ENCODE assay signal across 9 cellular contexts in genomic region chr1:41917835-41918449, GRCh38. TPM values are rescaled to one million over a fixed set of nuclear protein-coding genes. Genes with fewer than 3 reads are reported as not detected.
DNase-seq lines count a peak whose midpoint lies in the region; ATAC-seq, FAIRE-seq and TF ChIP-seq lines count a peak whose summit lies in the region.
"Had no signal": no experiment of that assay in that cellular context is flagged by ENCODE, and none has a peak within 500 bp of the region (broad histone marks: within the 10 kb centered on the region; RNA-seq: fewer than 3 reads in every experiment).

No MANE protein-coding gene starts in this region.

- no peak overlapping the region for H3K56ac ChIP-seq in H1 (replicated peaks; ENCODE audit: insufficient read length, low read depth, low read length)

- peak overlapping the region; percentile 86 for H3K27ac Mint-ChIP-seq in activated CD4-positive, alpha-beta memory T cell treated with anti-CD3 and anti-CD28 coated beads for 36 hours
- peak overlapping the region; percentile 55 for H3K27ac Mint-ChIP-seq in mesothelial cell of epicardium

- DNase-seq in DMS114 treated with DMSO at 0.1 percent for 48 hours (lab: John Stamatoyannopoulos, UW; ENCODE audit: unreplicated experiment) (peak; percentile 11), NCI-H1092 treated with DMSO at 0.1 percent for 48 hours (lab: John Stamatoyannopoulos, UW) (peak; percentile 72), H1 (ENCODE audit: low read depth in 1 of 2, low spot score in 2 of 2) (peak in 1 of 2 experiments; percentile 73), mesothelial cell of epicardium (ENCODE audit: low spot score in 2 of 2, unreplicated experiment in 2 of 2) (peak in 1 of 2 experiments; percentile 46), substantia nigra (lab: John Stamatoyannopoulos, UW) (peak in 27 of 49 donors; percentile 15 to 76 (median 36)), SKM-1 (lab: John Stamatoyannopoulos, UW; ENCODE audit: unreplicated experiment) (no peak)
- DNase-seq in activated CD4-positive, alpha-beta memory T cell treated with anti-CD3 and anti-CD28 coated beads for 36 hours: peak; percentile 56

- POLR2A ChIA-PET in activated CD4-positive, alpha-beta memory T cell treated with anti-CD3 and anti-CD28 coated beads for 36 hours (lab: Charles Lee): interaction anchor here (0.5 to 3.0 kb wide), 3 partner anchors 16 to 102 kb away, joined by 3 to 15 read pairs (median 4); no protein-coding TSS in a partner anchor
- POLR2A ChIA-PET in H1 (lab: Charles Lee; ENCODE audit: partially characterized antibody): no interaction called here

- H3K18ac ChIP-seq in H1 (ENCODE audit: extremely low read depth, low read length): no peak overlapping the region

- H3K23ac ChIP-seq in H1 (ENCODE audit: insufficient read length): no peak overlapping the region

- TF ChIP-seq CTCF in H1 (IDR thresholded peaks at IDR 0.05; ENCODE audit: control extremely low read depth in 1 of 3, insufficient read depth in 1 of 3, low read depth in 1 of 3, low read length in 3 of 3) (no peak), mesothelial cell of epicardium (IDR thresholded peaks at IDR 0.05; ENCODE audit: unreplicated experiment) (no peak)

- peak overlapping the region; percentile 68 to 95 for H3K4me2 ChIP-seq in H1 (ENCODE audit: insufficient read depth in 1 of 2, low read depth in 2 of 2, low read length in 2 of 2)
- H3K4me2 ChIP-seq: KMS-11 had no signal

- H4K91ac ChIP-seq in H1 (replicated peaks; ENCODE audit: insufficient read length, low read length): no peak overlapping the region

- FAIRE-seq in H1 (lab: Jason Lieb, UNC): no peak

- no peak for ATAC-seq in HG03571 (IDR thresholded peaks at IDR 0.05; ENCODE audit: unreplicated experiment)

- H2AK5ac ChIP-seq in H1 (ENCODE audit: low read depth, low read length): no peak overlapping the region

- no peak overlapping the region for H4K5ac ChIP-seq in H1 (ENCODE audit: insufficient read length, low read depth, low read length)

- no peak for TF ChIP-seq RAD21 in H1 (IDR thresholded peaks at IDR 0.05 in 1 of 2, conservative IDR thresholded peaks at IDR 0.05 in 1 of 2; ENCODE audit: low read depth in 2 of 2, low read length in 2 of 2)

- peaks cover 7% of the 10 kb centered on the region for H3K23me2 ChIP-seq in H1 (ENCODE audit: low read depth, low read length)

- H2BK120ac ChIP-seq in H1 (replicated peaks; ENCODE audit: low read depth, low read length): no peak overlapping the region

- no peak overlapping the region for H2BK20ac ChIP-seq in H1 (ENCODE audit: low read length)

- intact Hi-C loops in activated CD4-positive, alpha-beta memory T cell treated with anti-CD3 and anti-CD28 coated beads for 36 hours (cut with micrococcal nuclease): loop anchor here (2.0 to 5.0 kb wide), 4 partner anchors 19 to 176 kb away; no protein-coding TSS in a partner anchor

- H2BK5ac ChIP-seq in H1 (ENCODE audit: low read depth, low read length): no peak overlapping the region

- H3K36me3 ChIP-seq in H1 (ENCODE audit: control insufficient read depth in 2 of 4, insufficient read depth in 4 of 4, low read length in 3 of 4): no peaks in the 10 kb centered on the region

- H3K9ac ChIP-seq in H1 (replicated peaks in 1 of 4; ENCODE audit: extremely low read depth in 1 of 4, low read depth in 3 of 4, low read length in 3 of 4): peak overlapping the region in 1 of 4 experiments; percentile 13; a peak in 1 of 7 replicates
- H3K9ac ChIP-seq: KMS-11 had no signal

- peaks cover 14 to 36% (median 30%) of the 10 kb centered on the region in 4 experiments for H3K27me3 ChIP-seq in H1 (replicated peaks in 1 of 4; ENCODE audit: control insufficient read depth in 3 of 4, extremely low read depth in 1 of 4, insufficient read depth in 3 of 4, low read length in 3 of 4)

- H3K9me3 ChIP-seq in H1 (ENCODE audit: insufficient read depth in 2 of 2, low read depth in 1 of 2, low read length in 1 of 2): no peaks in the 10 kb centered on the region

- H3K4ac ChIP-seq in H1 (replicated peaks; ENCODE audit: insufficient read length, low read depth, low read length): no peak overlapping the region

- H3K14ac ChIP-seq in H1 (ENCODE audit: insufficient read length): no peak overlapping the region

- peaks cover 0 to 1% of the 10 kb centered on the region in 2 experiments for H4K20me1 ChIP-seq in H1 (replicated peaks in 1 of 2; ENCODE audit: control insufficient read depth in 1 of 2, insufficient read depth in 2 of 2, low read length in 2 of 2)

- H3K79me2 ChIP-seq in H1 (ENCODE audit: control insufficient read depth in 1 of 2, insufficient read depth in 2 of 2, low read length in 2 of 2): no peaks in the 10 kb centered on the region

- TF ChIP-seq EP300 in H1 (IDR thresholded peaks at IDR 0.05; ENCODE audit: borderline replicate concordance in 1 of 2, low read depth in 2 of 2, low read length in 2 of 2): no peak

- peaks cover 5% of the 10 kb centered on the region for H3K9me3 Mint-ChIP-seq in activated CD4-positive, alpha-beta memory T cell treated with anti-CD3 and anti-CD28 coated beads for 36 hours
- no peaks in the 10 kb centered on the region for H3K9me3 Mint-ChIP-seq in mesothelial cell of epicardium

- H4K8ac ChIP-seq in H1 (ENCODE audit: extremely low read depth, insufficient read depth, low read length): no peak overlapping the region

- peaks cover 8 to 22% (median 12%) of the 10 kb centered on the region in 4 experiments for H3K4me1 ChIP-seq in H1 (replicated peaks in 1 of 4; ENCODE audit: control insufficient read depth in 3 of 4, insufficient read depth in 4 of 4, low read length in 3 of 4)

- H3K36me3 Mint-ChIP-seq in activated CD4-positive, alpha-beta memory T cell treated with anti-CD3 and anti-CD28 coated beads for 36 hours: no peaks in the 10 kb centered on the region
- H3K36me3 Mint-ChIP-seq in mesothelial cell of epicardium: no peaks in the 10 kb centered on the region

- no peak overlapping the region for H2BK15ac ChIP-seq in H1 (ENCODE audit: low read length)

- TF ChIP-seq POLR2A in H1 (IDR thresholded peaks at IDR 0.05; ENCODE audit: control extremely low read depth in 1 of 2, low read depth in 2 of 2, low read length in 2 of 2): no peak

- peak overlapping the region; percentile 66 for H3K4me3 Mint-ChIP-seq in activated CD4-positive, alpha-beta memory T cell treated with anti-CD3 and anti-CD28 coated beads for 36 hours
- peak overlapping the region; percentile 76 for H3K4me3 Mint-ChIP-seq in mesothelial cell of epicardium

- no peaks in the 10 kb centered on the region for H3K79me1 ChIP-seq in H1 (ENCODE audit: low read depth, low read length)

- no peak overlapping the region for H3K27ac ChIP-seq in H1 (ENCODE audit: low read depth, low read length)
- peak overlapping the region; percentile 11 for H3K27ac ChIP-seq in substantia nigra (ENCODE audit: low read depth, low read length, poor library complexity, severe bottlenecking)
- H3K27ac ChIP-seq: KMS-11 had no signal

- CTCF ChIA-PET in activated CD4-positive, alpha-beta memory T cell treated with anti-CD3 and anti-CD28 coated beads for 36 hours (lab: Charles Lee): interaction anchor here (0.7 to 1.4 kb wide), 4 partner anchors 26 to 849 kb away, joined by 3 to 5 read pairs (median 3); partner anchors contain the start of gene P3H1
- CTCF ChIA-PET in H1 (lab: Charles Lee; ENCODE audit: partially characterized antibody): interaction anchor here (0.9 to 2.0 kb wide), 4 partner anchors 9 to 339 kb away, joined by 3 to 8 read pairs (median 3); no protein-coding TSS in a partner anchor

- WGBS in H1 (ENCODE audit: extremely low coverage in 1 of 2, insufficient coverage in 1 of 2, insufficient read length in 1 of 2, insufficient replicate concordance in 2 of 2, low coverage in 1 of 2, low lambda C conversion rate in 2 of 2, missing lambda C conversion rate in 1 of 2), 2 experiments: 1% methylated on average over 38 of the region's 53 CpGs; no CpG with 5 or more reads in 1 of the 2 experiments

- H3K27me3 Mint-ChIP-seq in activated CD4-positive, alpha-beta memory T cell treated with anti-CD3 and anti-CD28 coated beads for 36 hours: no peaks in the 10 kb centered on the region
- H3K27me3 Mint-ChIP-seq in mesothelial cell of epicardium (ENCODE audit: low read depth): peaks cover 8% of the 10 kb centered on the region

- H3K4me3 ChIP-seq in H1 (ENCODE audit: extremely low read depth in 1 of 4, insufficient read depth in 2 of 4, low read depth in 3 of 4, low read length in 4 of 4): peak overlapping the region; percentile 52 to 72 (median 61)

- H2AFZ ChIP-seq in H1 (ENCODE audit: low read length): no peak overlapping the region; the same call in 1 of the 2 replicates

- H2BK12ac ChIP-seq in H1 (ENCODE audit: low read depth, low read length): no peak overlapping the region

- H3K4me1 Mint-ChIP-seq in activated CD4-positive, alpha-beta memory T cell treated with anti-CD3 and anti-CD28 coated beads for 36 hours (ENCODE audit: low read depth): peaks cover 77% of the 10 kb centered on the region
- H3K4me1 Mint-ChIP-seq in mesothelial cell of epicardium: peaks cover 40% of the 10 kb centered on the region

TF ChIP-seq in H1, 55 proteins besides CTCF, POLR2A, EP300 and RAD21 (continues in another document):
- TF ChIP-seq SAP30 (IDR thresholded peaks at IDR 0.05; ENCODE audit: insufficient read depth, insufficient replicate concordance, low read length) (no peak), RBBP5 (IDR thresholded peaks at IDR 0.05; ENCODE audit: borderline replicate concordance, low read depth, low read length) (0 out of 2 replicates have a peak, but pooled peaks have one; percentile 65), TAF1 (IDR thresholded peaks at IDR 0.05; ENCODE audit: low read depth, low read length) (0 out of 2 replicates have a peak, but pooled peaks have one; percentile 5), NRF1 (IDR thresholded peaks at IDR 0.05; ENCODE audit: low read depth, low read length) (no peak), ZNF274 (IDR thresholded peaks at IDR 0.05; ENCODE audit: borderline replicate concordance, extremely low read depth, low read length) (no peak), MAX (IDR thresholded peaks at IDR 0.05) (0 out of 2 replicates have a peak, but pooled peaks have one; percentile 13)

RNA-seq across cellular contexts. Expression of gene HIVEP3, which starts 0.8 kb away (rescaled TPM):
- 10 to 100 TPM; 25.3 to 26.2 TPM for total RNA-seq in activated CD4-positive, alpha-beta memory T cell treated with anti-CD3 and anti-CD28 coated beads for 36 hours
- 0.38 and 0.69 TPM in 2 replicates for total RNA-seq in H1 (2021; fragmentation: NEBNext Ultra II Directional; extraction: Animal tissue kit (Norgen Biotek cat#: 25700))
- 0.20 and 0.24 TPM in 2 replicates for polyA plus RNA-seq in H1 (2011; rRNA removed)
- polyA plus RNA-seq in H1 (2011; cell fraction: cytosol; rRNA removed): 0.18 TPM
- 0.43 TPM for polyA plus RNA-seq in H1 (2011; cell fraction: nucleus; rRNA removed)
- 0.12 to 0.28 TPM (median 0.21 TPM) in 4 replicates for polyA plus RNA-seq in H1 (2012, experiment 1 of 2)
- 0.10 TPM for polyA plus RNA-seq in H1 (2012, experiment 2 of 2)
- 0.34 TPM for polyA plus RNA-seq in H1 (2013, experiment 1 of 2)
- 0.35 TPM for polyA plus RNA-seq in H1 (2013, experiment 2 of 2)
- polyA minus RNA-seq in H1 (2011; rRNA and poly(A)+ RNA removed): 0.12 and 0.13 TPM in 2 replicates
- polyA minus RNA-seq in H1 (2011; cell fraction: cytosol; rRNA and poly(A)+ RNA removed): 0.15 TPM
- polyA minus RNA-seq in H1 (2011; cell fraction: nucleus; rRNA and poly(A)+ RNA removed): 0.30 TPM
- 8.5 to 9.0 TPM (median 8.9 TPM) in 3 replicates for total RNA-seq in mesothelial cell of epicardium
